Comparison of ENCODE assay signal across 21 cellular contexts in genomic region chr13:77265336-77265735, GRCh38.
"Had no signal": no experiment of that assay in that cellular context is flagged by ENCODE, and none has a peak within 500 bp of the region (broad histone marks: within the 10 kb centered on the region; RNA-seq: fewer than 3 reads in every experiment).

No MANE protein-coding gene starts in this region.

- H3K9me3 ChIP-seq: heart left ventricle, mucosa of descending colon, ovary, prostate gland, right lobe of liver, tibial artery, upper lobe of right lung, vagina had no signal

- H3K9ac ChIP-seq: neural progenitor cell had no signal

- H3K4me2 ChIP-seq: neural progenitor cell had no signal

- H3K27ac ChIP-seq: heart left ventricle, neural progenitor cell, ovary, prostate gland, right lobe of liver, tibial artery, upper lobe of right lung, vagina had no signal

- H3K27me3 Mint-ChIP-seq: naive thymus-derived CD8-positive, alpha-beta T cell; stimulated activated memory B cell treated with anti-CD40 and anti-IgM and Interleukin-4, amounts not matched to agents 10 μg/mL and 1 μg/mL and 100 μg/mL, for 72 hours; stimulated activated naive CD8-positive, alpha-beta T cell treated with anti-CD3 and anti-CD28 coated beads, Interleukin-15, Interleukin-2, amounts not matched to agents 100 ng/mL and 50 ng/mL, for 24 hours had no signal

- H3K4me3 Mint-ChIP-seq: naive thymus-derived CD8-positive, alpha-beta T cell; neural progenitor cell; stimulated activated memory B cell treated with anti-CD40 and anti-IgM and Interleukin-4, amounts not matched to agents 10 μg/mL and 1 μg/mL and 100 μg/mL, for 72 hours; stimulated activated naive CD8-positive, alpha-beta T cell treated with anti-CD3 and anti-CD28 coated beads, Interleukin-15, Interleukin-2, amounts not matched to agents 100 ng/mL and 50 ng/mL, for 24 hours had no signal

- H3K36me3 ChIP-seq: neural progenitor cell, ovary, prostate gland had no signal

- H3K27ac Mint-ChIP-seq: neural progenitor cell; stimulated activated memory B cell treated with anti-CD40 and anti-IgM and Interleukin-4, amounts not matched to agents 10 μg/mL and 1 μg/mL and 100 μg/mL, for 72 hours; stimulated activated naive CD8-positive, alpha-beta T cell treated with anti-CD3 and anti-CD28 coated beads, Interleukin-15, Interleukin-2, amounts not matched to agents 100 ng/mL and 50 ng/mL, for 24 hours had no signal

- H3K4me1 Mint-ChIP-seq: neural progenitor cell; stimulated activated memory B cell treated with anti-CD40 and anti-IgM and Interleukin-4, amounts not matched to agents 10 μg/mL and 1 μg/mL and 100 μg/mL, for 72 hours had no signal

- H3K9me3 Mint-ChIP-seq: naive thymus-derived CD8-positive, alpha-beta T cell; neural progenitor cell; stimulated activated memory B cell treated with anti-CD40 and anti-IgM and Interleukin-4, amounts not matched to agents 10 μg/mL and 1 μg/mL and 100 μg/mL, for 72 hours; stimulated activated naive CD8-positive, alpha-beta T cell treated with anti-CD3 and anti-CD28 coated beads, Interleukin-15, Interleukin-2, amounts not matched to agents 100 ng/mL and 50 ng/mL, for 24 hours had no signal

- DNase-seq: cortex of kidney; dorsolateral prefrontal cortex; effector CD8-positive, alpha-beta T cell; foreskin melanocyte; heart left ventricle; hippocampal formation; left colon; mucosa of descending colon; naive thymus-derived CD8-positive, alpha-beta T cell; nucleus accumbens; ovary; right lobe of liver; stimulated activated CD4-positive, alpha-beta T cell treated with anti-CD3 and anti-CD28 coated beads, Interleukin-4, amount 100 ng/mL, for 1 hour; stimulated activated CD8-positive, alpha-beta memory T cell treated with anti-CD3 and anti-CD28 coated beads, Interleukin-4, amount 100 ng/mL, for 48 hours; tibial artery; upper lobe of right lung had no signal

- H3K27me3 ChIP-seq: dorsolateral prefrontal cortex, heart left ventricle, neural progenitor cell, ovary, right lobe of liver, tibial artery, upper lobe of right lung, vagina had no signal

- H2AFZ ChIP-seq: neural progenitor cell had no signal

- ATAC-seq: heart left ventricle; left colon; mucosa of descending colon; naive thymus-derived CD8-positive, alpha-beta T cell; right lobe of liver; stimulated activated memory B cell treated with anti-CD40 and anti-IgM and Interleukin-4, amounts not matched to agents 10 μg/mL and 1 μg/mL and 100 μg/mL, for 72 hours; upper lobe of right lung had no signal

- H3K4me3 ChIP-seq: dorsolateral prefrontal cortex, heart left ventricle, mucosa of descending colon, neural progenitor cell, ovary, prostate gland, right lobe of liver, tibial artery, upper lobe of right lung, vagina had no signal

- H3K4me1 ChIP-seq: heart left ventricle, neural progenitor cell, prostate gland, right lobe of liver, tibial artery, upper lobe of right lung, vagina had no signal
